ENCODE assay signal across 11 cellular contexts in the genomic region with DNA sequence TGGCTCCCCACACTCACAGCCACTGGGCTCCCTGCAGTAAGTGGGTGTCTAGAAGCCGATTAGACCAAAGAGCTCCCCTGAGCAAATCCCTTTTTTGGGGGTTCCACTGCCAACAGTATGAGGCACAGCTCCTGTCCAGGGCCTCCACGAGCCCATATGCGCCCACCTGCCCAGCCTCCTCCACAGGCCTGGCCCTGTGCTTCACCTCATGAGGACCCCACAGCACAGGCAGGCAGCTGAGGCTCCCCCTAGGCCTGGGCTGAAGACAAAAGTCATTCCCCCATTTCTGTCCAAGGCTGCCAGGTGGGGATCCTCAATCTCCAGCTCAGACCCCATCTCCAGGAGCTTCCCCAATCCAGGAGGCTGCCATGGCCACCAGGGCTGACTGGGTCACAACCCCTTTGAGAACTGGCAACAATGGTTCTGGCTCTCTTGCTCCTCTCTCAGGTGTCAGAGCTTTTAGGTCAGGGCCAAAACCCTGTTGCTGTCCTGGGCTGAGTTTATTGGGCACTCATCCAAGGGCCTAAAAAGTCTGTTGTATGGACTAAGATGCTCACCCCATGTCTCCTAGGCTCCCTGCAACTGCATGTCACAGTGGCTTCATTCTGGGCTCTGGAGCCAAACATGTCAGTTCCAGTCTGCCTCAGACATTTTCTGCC. TPM values are rescaled to one million over a fixed set of nuclear protein-coding genes. Genes with fewer than 3 reads are reported as not detected.
"Had no signal": no experiment of that assay in that cellular context is flagged by ENCODE, and none has a peak within 500 bp of the region (broad histone marks: within the 10 kb centered on the region; RNA-seq: fewer than 3 reads in every experiment).

No MANE protein-coding gene starts in this region.

RNA-seq across cellular contexts. Expression of gene RDH16, which starts 25.3 kb away (rescaled TPM):
- total RNA-seq: Right ventricle myocardium inferior, RPMI7951, SK-MEL-5 had no signal

RNA-seq across cellular contexts. Expression of gene TAC3, which starts 33.6 kb away (rescaled TPM):
- total RNA-seq: OCI-LY7, PC-3, PC-9, Right ventricle myocardium inferior, Right ventricle myocardium superior, RPMI7951, SJCRH30, SJSA1, SK-MEL-5 had no signal
- polyA plus RNA-seq: SK-N-SH had no signal

RNA-seq across cellular contexts. Expression of gene SDR9C7, which starts 48.5 kb away (rescaled TPM):
- total RNA-seq: OCI-LY7, PC-3, PC-9, Peyer's patch, Right ventricle myocardium inferior, Right ventricle myocardium superior, RPMI7951, SJCRH30, SJSA1, SK-MEL-5 had no signal
- polyA plus RNA-seq: SK-N-SH had no signal
